Comparison of ENCODE assay signal across 30 cellular contexts in genomic region chr10:43715334-43715733, GRCh38.
A peak's percentile ranks its signal among the peaks of the same experiment; 100 is the strongest.
DNase-seq lines count a peak whose midpoint lies in the region; ATAC-seq, FAIRE-seq and TF ChIP-seq lines count a peak whose summit lies in the region.
"Had no signal": no experiment of that assay in that cellular context is flagged by ENCODE, and none has a peak within 500 bp of the region (broad histone marks: within the 10 kb centered on the region; RNA-seq: fewer than 3 reads in every experiment).

No MANE protein-coding gene starts in this region.

- H2AK5ac ChIP-seq in IMR-90 (ENCODE audit: low read depth, low read length) (no peak overlapping the region), neuronal stem cell (ENCODE audit: low read depth, low read length) (no peak overlapping the region)

- no peaks in the 10 kb centered on the region for H3K9me3 Mint-ChIP-seq in effector memory CD8-positive, alpha-beta T cell

- intact Hi-C loops in IMR-90 (cut with micrococcal nuclease) (no loop called here), esophagus muscularis mucosa (cut with DNase I) (no loop called here)

- no peak overlapping the region for H3K4ac ChIP-seq in IMR-90 (ENCODE audit: low read depth, low read length)
- H3K4ac ChIP-seq in neuronal stem cell (ENCODE audit: low read length), result no peak overlapping the region

- dilution Hi-C loops in IMR-90 (cut with HindIII; ENCODE audit: low sequenced_read_pairs, unreplicated experiment), result no loop called here

- H3K27me3 Mint-ChIP-seq in effector memory CD8-positive, alpha-beta T cell, result peaks cover 31 to 35% of the 10 kb centered on the region in 2 donors

- H2AK9ac ChIP-seq in IMR-90 (replicated peaks; ENCODE audit: low read depth, low read length, poor library complexity), result no peak overlapping the region

- TF ChIP-seq CTCF in IMR-90 (conservative IDR thresholded peaks at IDR 0.05; ENCODE audit: low read depth, low read length), result no peak
- TF ChIP-seq CTCF in esophagus muscularis mucosa (IDR thresholded peaks at IDR 0.05), result no peak

- no peak for ATAC-seq in IMR-90 (ENCODE audit: low read depth)
- ATAC-seq in effector memory CD8-positive, alpha-beta T cell (replicated peaks), result no peak
- ATAC-seq: GM12878 had no signal

- H3K27ac ChIP-seq in IMR-90 (ENCODE audit: insufficient read depth, low read length), result no peak overlapping the region
- H3K27ac ChIP-seq in esophagus muscularis mucosa (replicated peaks in 1 of 4), result no peak overlapping the region
- no peak overlapping the region for H3K27ac ChIP-seq in neuronal stem cell (replicated peaks; ENCODE audit: low read length)
- H3K27ac ChIP-seq: BLaER1 had no signal

- no peak overlapping the region for H2BK20ac ChIP-seq in IMR-90 (ENCODE audit: low read depth, low read length)

- H4K91ac ChIP-seq in IMR-90 (ENCODE audit: insufficient read depth, low read depth, low read length), result no peak overlapping the region
- no peak overlapping the region for H4K91ac ChIP-seq in neuronal stem cell (ENCODE audit: low read depth, low read length, poor library complexity)

- H3K4me1 ChIP-seq in IMR-90 (ENCODE audit: control insufficient read depth, insufficient read depth, low read length) (no peaks in the 10 kb centered on the region), esophagus muscularis mucosa (no peaks in the 10 kb centered on the region), neuronal stem cell (ENCODE audit: control insufficient read depth in 2 of 2, insufficient read depth in 1 of 2, low read depth in 1 of 2, low read length in 2 of 2) (no peaks in the 10 kb centered on the region)
- H3K4me1 ChIP-seq: BE2C, BLaER1 had no signal

- H2BK5ac ChIP-seq in IMR-90 (ENCODE audit: low read depth, low read length, poor library complexity, severe bottlenecking), result no peak overlapping the region
- no peak overlapping the region for H2BK5ac ChIP-seq in neuronal stem cell (ENCODE audit: low read length)

- H3K4me3 Mint-ChIP-seq in effector memory CD8-positive, alpha-beta T cell, result no peak overlapping the region
- H3K4me3 Mint-ChIP-seq: CD14-positive monocyte; CD4-positive, alpha-beta memory T cell; CD4-positive, CD25-positive, alpha-beta regulatory T cell; CD8-positive, alpha-beta memory T cell had no signal

- H3K9ac ChIP-seq in IMR-90 (ENCODE audit: low read depth, low read length) (no peak overlapping the region), neuronal stem cell (ENCODE audit: low read depth, low read length, poor library complexity) (no peak overlapping the region)
- H3K9ac ChIP-seq: BLaER1 had no signal

- H2AFZ ChIP-seq in IMR-90 (replicated peaks; ENCODE audit: low read length, poor library complexity) (peak overlapping the region; percentile 53), neuronal stem cell (ENCODE audit: low read length) (no peak overlapping the region)

- H3K14ac ChIP-seq in IMR-90 (replicated peaks; ENCODE audit: low read depth, low read length) (no peak overlapping the region), neuronal stem cell (ENCODE audit: low read length) (no peak overlapping the region)

- no peak for TF ChIP-seq EP300 in esophagus muscularis mucosa (IDR thresholded peaks at IDR 0.05)

- no peaks in the 10 kb centered on the region for H3K79me1 ChIP-seq in IMR-90 (ENCODE audit: low read depth in 1 of 2, low read length in 2 of 2)
- H3K79me1 ChIP-seq in neuronal stem cell (ENCODE audit: low read depth, low read length), result no peaks in the 10 kb centered on the region

- no peaks in the 10 kb centered on the region for H3K36me3 Mint-ChIP-seq in effector memory CD8-positive, alpha-beta T cell (ENCODE audit: insufficient read depth)
- H3K36me3 Mint-ChIP-seq: CD14-positive monocyte; CD4-positive, alpha-beta memory T cell; CD4-positive, CD25-positive, alpha-beta regulatory T cell; CD8-positive, alpha-beta memory T cell had no signal

- H3K27ac Mint-ChIP-seq in effector memory CD8-positive, alpha-beta T cell, result no peak overlapping the region
- H3K27ac Mint-ChIP-seq: CD14-positive monocyte; CD4-positive, alpha-beta memory T cell; CD4-positive, CD25-positive, alpha-beta regulatory T cell; CD8-positive, alpha-beta memory T cell had no signal

- H3K4me2 ChIP-seq in IMR-90 (ENCODE audit: low read depth, low read length), result no peak overlapping the region
- H3K4me2 ChIP-seq in neuronal stem cell (ENCODE audit: insufficient read depth, low read length, poor library complexity, severe bottlenecking), result no peak overlapping the region
- H3K4me2 ChIP-seq: BLaER1 had no signal

- no peak overlapping the region for H3K18ac ChIP-seq in IMR-90 (ENCODE audit: low read depth, low read length)
- no peak overlapping the region for H3K18ac ChIP-seq in neuronal stem cell (ENCODE audit: low read length)

- peak overlapping the region; percentile 43 for H2BK12ac ChIP-seq in neuronal stem cell (ENCODE audit: low read length)

- no peak for FAIRE-seq in H54 (lab: Jason Lieb, UNC)
- FAIRE-seq: A204.1, GM12878, GM12892, GM18507, GM19239 had no signal

- H4K5ac ChIP-seq in IMR-90 (ENCODE audit: low read depth, low read length), result no peak overlapping the region

- CTCF ChIA-PET in IMR-90 (lab: Yijun Ruan, JAX), result no interaction called here

- no peak for TF ChIP-seq RAD21 in IMR-90 (IDR thresholded peaks at IDR 0.05; ENCODE audit: low read length)

- no peak overlapping the region for H3K23ac ChIP-seq in IMR-90 (ENCODE audit: low read depth, low read length)
- H3K23ac ChIP-seq in neuronal stem cell (ENCODE audit: low read depth, low read length, poor library complexity), result no peak overlapping the region

- POLR2A ChIA-PET in IMR-90 (lab: Charles Lee; ENCODE audit: unreplicated experiment), result no interaction called here

- no peak overlapping the region for H3K56ac ChIP-seq in IMR-90 (ENCODE audit: extremely low read depth, insufficient read depth, low read length)

- H2BK120ac ChIP-seq in IMR-90 (ENCODE audit: low read depth, low read length) (no peak overlapping the region), neuronal stem cell (ENCODE audit: low read depth, low read length) (no peak overlapping the region)

- WGBS in IMR-90 (ENCODE audit: extremely low coverage in 2 of 2, insufficient read length in 1 of 2), 2 experiments, result no CpG with 5 or more reads among the region's 3 CpGs
- WGBS in esophagus muscularis mucosa, result 94% methylated on average over 3 of the region's 3 CpGs
- WGBS in neuronal stem cell (ENCODE audit: extremely low coverage in 2 of 2, insufficient read length in 2 of 2, insufficient replicate concordance in 1 of 2), 2 donors, result no CpG with 5 or more reads among the region's 3 CpGs

- no peak for DNase-seq in IMR-90
- peak; percentile 4 for DNase-seq in NCI-H345 treated with DMSO at 0.1 percent for 48 hours (lab: John Stamatoyannopoulos, UW; ENCODE audit: unreplicated experiment)
- peak; percentile 66 for DNase-seq in esophagus muscularis mucosa (ENCODE audit: extremely low spot score)
- DNase-seq in neuronal stem cell (ENCODE audit: low spot score), result no peak
- no peak for DNase-seq in LoVo (ENCODE audit: low spot score)
- no peak for DNase-seq in amniotic stem cell (lab: John Stamatoyannopoulos, UW)
- no peak for DNase-seq in effector memory CD8-positive, alpha-beta T cell
- no peak for DNase-seq in H54 (ENCODE audit: insufficient read length, low spot score)
- DNase-seq: 8988T; ACHN; BE2C; C1 segment of cervical spinal cord; CD4-positive, alpha-beta memory T cell; CD4-positive, CD25-positive, alpha-beta regulatory T cell; CD8-positive, alpha-beta memory T cell; COR-L47; DMS 273 treated with DMSO at 0.1 percent for 48 hours; DMS153; DMS53; DMS79; DND-41; EL; GDM1 had no signal

- TF ChIP-seq POLR2A in IMR-90 (IDR thresholded peaks at IDR 0.05; ENCODE audit: low read depth, low read length) (no peak), esophagus muscularis mucosa (IDR thresholded peaks at IDR 0.05; ENCODE audit: low read depth) (no peak), H54 (IDR thresholded peaks at IDR 0.05; ENCODE audit: low read depth, low read length) (no peak)

- no peaks in the 10 kb centered on the region for H3K9me3 ChIP-seq in IMR-90 (ENCODE audit: control insufficient read depth, insufficient read depth, low read length)
- no peaks in the 10 kb centered on the region for H3K9me3 ChIP-seq in esophagus muscularis mucosa
- H3K9me3 ChIP-seq in neuronal stem cell (replicated peaks in 1 of 2; ENCODE audit: control insufficient read depth in 2 of 2, insufficient read depth in 1 of 2, low read depth in 1 of 2, low read length in 2 of 2), result peaks cover 0 to 1% of the 10 kb centered on the region in 2 donors
- H3K9me3 ChIP-seq: BE2C, BLaER1 had no signal

- H4K20me1 ChIP-seq in IMR-90 (ENCODE audit: insufficient read depth, low read length), result no peaks in the 10 kb centered on the region
- H4K20me1 ChIP-seq: BLaER1 had no signal

- H3K4me3 ChIP-seq in IMR-90 (ENCODE audit: insufficient read depth, low read depth, low read length) (no peak overlapping the region), esophagus muscularis mucosa (no peak overlapping the region), neuronal stem cell (ENCODE audit: low read length in 2 of 2) (no peak overlapping the region)
- H3K4me3 ChIP-seq: BLaER1, GM12878 had no signal

- H3K36me3 ChIP-seq in IMR-90 (ENCODE audit: control insufficient read depth, insufficient read depth, low read length), result no peaks in the 10 kb centered on the region
- no peaks in the 10 kb centered on the region for H3K36me3 ChIP-seq in esophagus muscularis mucosa
- H3K36me3 ChIP-seq in neuronal stem cell (replicated peaks in 1 of 2; ENCODE audit: control insufficient read depth in 2 of 2, insufficient read depth in 2 of 2, low read length in 2 of 2), result no peaks in the 10 kb centered on the region
- H3K36me3 ChIP-seq: BE2C, BLaER1 had no signal

- no peak overlapping the region for H4K8ac ChIP-seq in IMR-90 (ENCODE audit: low read depth in 2 of 2, low read length in 2 of 2)
- no peak overlapping the region for H4K8ac ChIP-seq in neuronal stem cell (ENCODE audit: low read depth, low read length)

- H3K9me1 ChIP-seq in IMR-90 (ENCODE audit: insufficient read depth, low read length), result 0 out of 2 replicates have a peak, but pooled peaks cover 3% of the 10 kb centered on the region

- H3K27me3 ChIP-seq in IMR-90 (ENCODE audit: control insufficient read depth, insufficient read depth, low read length), result peaks cover 5% of the 10 kb centered on the region; the same call in 1 of the 2 replicates
- no peaks in the 10 kb centered on the region for H3K27me3 ChIP-seq in esophagus muscularis mucosa
- peaks cover 0 to 6% (median 0%) of the 10 kb centered on the region in 3 experiments for H3K27me3 ChIP-seq in neuronal stem cell (ENCODE audit: control insufficient read depth in 3 of 3, insufficient read depth in 3 of 3, low read depth in 1 of 3, low read length in 3 of 3)
- H3K27me3 ChIP-seq: BE2C, BLaER1 had no signal

- no peak overlapping the region for H2BK15ac ChIP-seq in IMR-90 (ENCODE audit: low read depth, low read length)
- no peak overlapping the region for H2BK15ac ChIP-seq in neuronal stem cell (ENCODE audit: low read length)

- no TSS peak for BruUV-seq in IMR-90 (replicated peaks; lab: Mats Ljungman, UMichigan)

- in situ Hi-C loops in IMR-90 (cut with MboI; ENCODE audit: low sequenced_read_pairs), result no loop called here

- H3K4me1 Mint-ChIP-seq in effector memory CD8-positive, alpha-beta T cell (ENCODE audit: low read depth in 2 of 2), result no peaks in the 10 kb centered on the region
- H3K4me1 Mint-ChIP-seq: CD14-positive monocyte; CD4-positive, alpha-beta memory T cell; CD4-positive, CD25-positive, alpha-beta regulatory T cell; CD8-positive, alpha-beta memory T cell had no signal

TF ChIP-seq in IMR-90, 13 proteins besides CTCF, POLR2A, EP300 and RAD21 (continues in another document):
- TF ChIP-seq NFE2L2 (IDR thresholded peaks at IDR 0.05; ENCODE audit: low read depth, low read length) (no peak), RCOR1 (IDR thresholded peaks at IDR 0.05; ENCODE audit: insufficient replicate concordance, low read length) (no peak)

Comparison
In these comparisons a context has a peak if more than half of its experiments do, and no peak if none do; other contexts are left out.
1. DNase-seq: peak in NCI-H345 treated with DMSO at 0.1 percent for 48 hours (single experiment) and esophagus muscularis mucosa (single experiment); none in IMR-90 (single experiment), neuronal stem cell (single experiment), LoVo (single experiment), amniotic stem cell (single experiment), effector memory CD8-positive, alpha-beta T cell (0 of 3) and H54 (single experiment).